ENCODE assay signal across 1 cellular context in the genomic region with DNA sequence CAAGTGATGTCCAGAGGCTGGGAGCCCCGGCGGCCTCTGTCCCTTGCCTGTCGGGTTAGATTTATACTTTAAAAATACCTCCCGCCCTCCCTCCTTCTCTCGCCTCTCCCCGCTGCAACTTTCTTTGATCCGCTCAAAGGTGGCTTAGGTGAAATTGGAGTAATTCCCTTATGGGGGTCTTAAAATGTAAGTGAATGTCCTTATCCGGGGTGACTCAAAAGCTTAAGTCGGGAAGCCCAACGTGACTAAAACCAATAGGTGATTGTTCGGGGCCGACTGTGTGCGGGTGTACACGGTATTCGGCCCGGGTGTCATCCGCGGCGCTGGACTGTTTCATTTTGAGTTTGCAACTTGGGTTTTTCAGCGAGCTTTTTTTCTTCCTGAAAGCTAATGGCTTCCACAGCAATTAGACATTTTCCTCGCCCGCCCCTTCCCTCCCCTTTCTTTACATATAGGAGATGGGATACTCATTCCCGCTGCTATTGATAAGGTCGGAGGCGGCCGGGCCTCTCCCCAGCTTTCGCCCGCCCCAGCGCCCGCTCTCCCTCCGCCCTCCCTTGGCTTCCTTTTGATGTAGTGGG.
TF ChIP-seq lines count a peak whose summit lies in the region.

No MANE protein-coding gene starts in this region.

TF ChIP-seq in WTC11, 78 proteins besides CTCF, POLR2A, EP300 and RAD21 (continued from another document):
- TF ChIP-seq, protein P1, sequence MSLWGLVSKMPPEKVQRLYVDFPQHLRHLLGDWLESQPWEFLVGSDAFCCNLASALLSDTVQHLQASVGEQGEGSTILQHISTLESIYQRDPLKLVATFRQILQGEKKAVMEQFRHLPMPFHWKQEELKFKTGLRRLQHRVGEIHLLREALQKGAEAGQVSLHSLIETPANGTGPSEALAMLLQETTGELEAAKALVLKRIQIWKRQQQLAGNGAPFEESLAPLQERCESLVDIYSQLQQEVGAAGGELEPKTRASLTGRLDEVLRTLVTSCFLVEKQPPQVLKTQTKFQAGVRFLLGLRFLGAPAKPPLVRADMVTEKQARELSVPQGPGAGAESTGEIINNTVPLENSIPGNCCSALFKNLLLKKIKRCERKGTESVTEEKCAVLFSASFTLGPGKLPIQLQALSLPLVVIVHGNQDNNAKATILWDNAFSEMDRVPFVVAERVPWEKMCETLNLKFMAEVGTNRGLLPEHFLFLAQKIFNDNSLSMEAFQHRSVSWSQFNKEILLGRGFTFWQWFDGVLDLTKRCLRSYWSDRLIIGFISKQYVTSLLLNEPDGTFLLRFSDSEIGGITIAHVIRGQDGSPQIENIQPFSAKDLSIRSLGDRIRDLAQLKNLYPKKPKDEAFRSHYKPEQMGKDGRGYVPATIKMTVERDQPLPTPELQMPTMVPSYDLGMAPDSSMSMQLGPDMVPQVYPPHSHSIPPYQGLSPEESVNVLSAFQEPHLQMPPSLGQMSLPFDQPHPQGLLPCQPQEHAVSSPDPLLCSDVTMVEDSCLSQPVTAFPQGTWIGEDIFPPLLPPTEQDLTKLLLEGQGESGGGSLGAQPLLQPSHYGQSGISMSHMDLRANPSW (CRISPR knock-in tag; conservative IDR thresholded peaks at IDR 0.05; ENCODE audit: low read depth): no peak
- TF ChIP-seq, protein P2, sequence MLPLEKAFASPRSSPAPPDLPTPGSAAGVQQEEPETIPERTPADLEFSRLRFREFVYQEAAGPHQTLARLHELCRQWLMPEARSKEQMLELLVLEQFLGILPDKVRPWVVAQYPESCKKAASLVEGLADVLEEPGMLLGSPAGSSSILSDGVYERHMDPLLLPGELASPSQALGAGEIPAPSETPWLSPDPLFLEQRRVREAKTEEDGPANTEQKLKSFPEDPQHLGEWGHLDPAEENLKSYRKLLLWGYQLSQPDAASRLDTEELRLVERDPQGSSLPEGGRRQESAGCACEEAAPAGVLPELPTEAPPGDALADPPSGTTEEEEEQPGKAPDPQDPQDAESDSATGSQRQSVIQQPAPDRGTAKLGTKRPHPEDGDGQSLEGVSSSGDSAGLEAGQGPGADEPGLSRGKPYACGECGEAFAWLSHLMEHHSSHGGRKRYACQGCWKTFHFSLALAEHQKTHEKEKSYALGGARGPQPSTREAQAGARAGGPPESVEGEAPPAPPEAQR (CRISPR knock-in tag; IDR thresholded peaks at IDR 0.05): no peak
- TF ChIP-seq, protein P3, sequence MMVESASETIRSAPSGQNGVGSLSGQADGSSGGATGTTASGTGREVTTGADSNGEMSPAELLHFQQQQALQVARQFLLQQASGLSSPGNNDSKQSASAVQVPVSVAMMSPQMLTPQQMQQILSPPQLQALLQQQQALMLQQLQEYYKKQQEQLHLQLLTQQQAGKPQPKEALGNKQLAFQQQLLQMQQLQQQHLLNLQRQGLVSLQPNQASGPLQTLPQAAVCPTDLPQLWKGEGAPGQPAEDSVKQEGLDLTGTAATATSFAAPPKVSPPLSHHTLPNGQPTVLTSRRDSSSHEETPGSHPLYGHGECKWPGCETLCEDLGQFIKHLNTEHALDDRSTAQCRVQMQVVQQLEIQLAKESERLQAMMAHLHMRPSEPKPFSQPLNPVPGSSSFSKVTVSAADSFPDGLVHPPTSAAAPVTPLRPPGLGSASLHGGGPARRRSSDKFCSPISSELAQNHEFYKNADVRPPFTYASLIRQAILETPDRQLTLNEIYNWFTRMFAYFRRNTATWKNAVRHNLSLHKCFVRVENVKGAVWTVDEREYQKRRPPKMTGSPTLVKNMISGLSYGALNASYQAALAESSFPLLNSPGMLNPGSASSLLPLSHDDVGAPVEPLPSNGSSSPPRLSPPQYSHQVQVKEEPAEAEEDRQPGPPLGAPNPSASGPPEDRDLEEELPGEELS (CRISPR knock-in tag; IDR thresholded peaks at IDR 0.05): no peak
- TF ChIP-seq, protein P4, sequence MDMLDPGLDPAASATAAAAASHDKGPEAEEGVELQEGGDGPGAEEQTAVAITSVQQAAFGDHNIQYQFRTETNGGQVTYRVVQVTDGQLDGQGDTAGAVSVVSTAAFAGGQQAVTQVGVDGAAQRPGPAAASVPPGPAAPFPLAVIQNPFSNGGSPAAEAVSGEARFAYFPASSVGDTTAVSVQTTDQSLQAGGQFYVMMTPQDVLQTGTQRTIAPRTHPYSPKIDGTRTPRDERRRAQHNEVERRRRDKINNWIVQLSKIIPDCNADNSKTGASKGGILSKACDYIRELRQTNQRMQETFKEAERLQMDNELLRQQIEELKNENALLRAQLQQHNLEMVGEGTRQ (CRISPR knock-in tag; IDR thresholded peaks at IDR 0.05): no peak
